In genomic region chr5:12704955-12705354, GRCh38 we compare ENCODE assay signal across 18 cellular contexts.
DNase-seq lines count a peak whose midpoint lies in the region; TF ChIP-seq lines count a peak whose summit lies in the region.
"Had no signal": no experiment of that assay in that cellular context is flagged by ENCODE, and none has a peak within 500 bp of the region (broad histone marks: within the 10 kb centered on the region; RNA-seq: fewer than 3 reads in every experiment).

No MANE protein-coding gene starts in this region.

- H3K4me3 ChIP-seq in neuronal stem cell (ENCODE audit: low read length in 2 of 2) = no peak overlapping the region
- H3K4me3 ChIP-seq: BLaER1 treated with 17β-estradiol and CSF1 and Interleukin-3, amounts not matched to agents 10 nM and 100 nM had no signal

- H3K27ac Mint-ChIP-seq in neural crest cell (ENCODE audit: unreplicated experiment) = no peak overlapping the region
- H3K27ac Mint-ChIP-seq: T-helper 17 cell had no signal

- H2BK5ac ChIP-seq in neuronal stem cell (ENCODE audit: low read length) = no peak overlapping the region

- TF ChIP-seq CTCF in neural crest cell (conservative IDR thresholded peaks at IDR 0.05) = peak; percentile 46

- no peak overlapping the region for H3K4me3 Mint-ChIP-seq in neural crest cell
- H3K4me3 Mint-ChIP-seq: T-helper 17 cell had no signal

- H3K18ac ChIP-seq in neuronal stem cell (ENCODE audit: low read length) = no peak overlapping the region

- no peak overlapping the region for H4K91ac ChIP-seq in neuronal stem cell (ENCODE audit: low read depth, low read length, poor library complexity)

- no peaks in the 10 kb centered on the region for H3K4me1 Mint-ChIP-seq in neural crest cell
- H3K4me1 Mint-ChIP-seq: T-helper 17 cell had no signal

- H2BK120ac ChIP-seq in neuronal stem cell (ENCODE audit: low read depth, low read length) = no peak overlapping the region

- H3K4me1 ChIP-seq in neuronal stem cell (ENCODE audit: control insufficient read depth in 2 of 2, insufficient read depth in 1 of 2, low read depth in 1 of 2, low read length in 2 of 2) = no peaks in the 10 kb centered on the region
- H3K4me1 ChIP-seq: BLaER1 treated with 17β-estradiol and CSF1 and Interleukin-3, amounts not matched to agents 10 nM and 100 nM had no signal

- no peak overlapping the region for H3K4me2 ChIP-seq in neuronal stem cell (ENCODE audit: insufficient read depth, low read length, poor library complexity, severe bottlenecking)
- H3K4me2 ChIP-seq: BLaER1 treated with 17β-estradiol and CSF1 and Interleukin-3, amounts not matched to agents 10 nM and 100 nM had no signal

- H2BK15ac ChIP-seq in neuronal stem cell (ENCODE audit: low read length) = no peak overlapping the region

- H4K8ac ChIP-seq in neuronal stem cell (ENCODE audit: low read depth, low read length) = no peak overlapping the region

- H2AFZ ChIP-seq in neuronal stem cell (ENCODE audit: low read length) = no peak overlapping the region

- H3K27me3 Mint-ChIP-seq in neural crest cell (ENCODE audit: low read depth) = no peaks in the 10 kb centered on the region
- H3K27me3 Mint-ChIP-seq: T-helper 17 cell had no signal

- H3K27me3 ChIP-seq in neuronal stem cell (ENCODE audit: control insufficient read depth in 3 of 3, insufficient read depth in 3 of 3, low read depth in 1 of 3, low read length in 3 of 3) = no peaks in the 10 kb centered on the region
- H3K27me3 ChIP-seq: BLaER1 treated with 17β-estradiol and CSF1 and Interleukin-3, amounts not matched to agents 10 nM and 100 nM had no signal

- no peaks in the 10 kb centered on the region for H3K79me1 ChIP-seq in neuronal stem cell (ENCODE audit: low read depth, low read length)

- DNase-seq in HT-29 (ENCODE audit: low spot score) (peak; percentile 12), NCI-H2227 (lab: John Stamatoyannopoulos, UW; ENCODE audit: unreplicated experiment) (peak; percentile 24), astrocyte of the hippocampus (ENCODE audit: low read depth, low spot score) (peak; percentile 1), neural crest cell (ENCODE audit: low read depth, low spot score) (no peak), mesenteric fat pad (ENCODE audit: low spot score) (no peak), mucosa of gallbladder (ENCODE audit: low spot score) (no peak), neuronal stem cell (ENCODE audit: low spot score) (no peak)
- DNase-seq: activated CD8-positive, alpha-beta memory T cell treated with anti-CD3 and anti-CD28 coated beads, Interleukin-2, amount 50 U/mL, for 4 hours; activated naive CD4-positive, alpha-beta T cell treated with Interleukin-2 at 50 U/mL for 16 hours; DMS79; effector CD4-positive, alpha-beta T cell; GOT3; NCI-H446 treated with DMSO at 0.1 percent for 48 hours; RPMI8226; small intestine; stimulated activated naive CD8-positive, alpha-beta T cell treated with anti-CD3 and anti-CD28 coated beads, Interleukin-15, Interleukin-2, amounts not matched to agents 100 U/mL and 50 U/mL, for 24 hours; T-helper 17 cell had no signal

- H2AK5ac ChIP-seq in neuronal stem cell (ENCODE audit: low read depth, low read length) = no peak overlapping the region

- no peak overlapping the region for H3K23ac ChIP-seq in neuronal stem cell (ENCODE audit: low read depth, low read length, poor library complexity)

- no peaks in the 10 kb centered on the region for H3K36me3 ChIP-seq in neuronal stem cell (replicated peaks in 1 of 2; ENCODE audit: control insufficient read depth in 2 of 2, insufficient read depth in 2 of 2, low read length in 2 of 2)
- H3K36me3 ChIP-seq: BLaER1 treated with 17β-estradiol and CSF1 and Interleukin-3, amounts not matched to agents 10 nM and 100 nM had no signal

- no peak overlapping the region for H3K14ac ChIP-seq in neuronal stem cell (ENCODE audit: low read length)

- H3K36me3 Mint-ChIP-seq in neural crest cell (ENCODE audit: low read depth) = no peaks in the 10 kb centered on the region

- H2BK12ac ChIP-seq in neuronal stem cell (ENCODE audit: low read length) = no peak overlapping the region

- H3K9ac ChIP-seq in neuronal stem cell (ENCODE audit: low read depth, low read length, poor library complexity) = no peak overlapping the region
- H3K9ac ChIP-seq: BLaER1 treated with 17β-estradiol and CSF1 and Interleukin-3, amounts not matched to agents 10 nM and 100 nM had no signal

- no peak overlapping the region for H3K27ac ChIP-seq in neuronal stem cell (replicated peaks; ENCODE audit: low read length)
- H3K27ac ChIP-seq: BLaER1 treated with 17β-estradiol and CSF1 and Interleukin-3, amounts not matched to agents 10 nM and 100 nM had no signal

- no peak overlapping the region for H3K4ac ChIP-seq in neuronal stem cell (ENCODE audit: low read length)

- H3K9me3 ChIP-seq in neuronal stem cell (replicated peaks in 1 of 2; ENCODE audit: control insufficient read depth in 2 of 2, insufficient read depth in 1 of 2, low read depth in 1 of 2, low read length in 2 of 2) = no peaks in the 10 kb centered on the region
- H3K9me3 ChIP-seq: BLaER1 treated with 17β-estradiol and CSF1 and Interleukin-3, amounts not matched to agents 10 nM and 100 nM had no signal

- WGBS in neuronal stem cell (ENCODE audit: extremely low coverage in 2 of 2, insufficient read length in 2 of 2, insufficient replicate concordance in 1 of 2), 2 donors = no CpG with 5 or more reads among the region's 2 CpGs

- no peaks in the 10 kb centered on the region for H3K9me3 Mint-ChIP-seq in neural crest cell

Comparison
In these comparisons a context has a peak if more than half of its experiments do, and no peak if none do; other contexts are left out.
1. DNase-seq: peak in HT-29 (single experiment), NCI-H2227 (single experiment) and astrocyte of the hippocampus (single experiment); none in neural crest cell (single experiment), mesenteric fat pad (single experiment), mucosa of gallbladder (single experiment) and neuronal stem cell (single experiment).